ENCODE assay signal across 8 cellular contexts in the genomic region with DNA sequence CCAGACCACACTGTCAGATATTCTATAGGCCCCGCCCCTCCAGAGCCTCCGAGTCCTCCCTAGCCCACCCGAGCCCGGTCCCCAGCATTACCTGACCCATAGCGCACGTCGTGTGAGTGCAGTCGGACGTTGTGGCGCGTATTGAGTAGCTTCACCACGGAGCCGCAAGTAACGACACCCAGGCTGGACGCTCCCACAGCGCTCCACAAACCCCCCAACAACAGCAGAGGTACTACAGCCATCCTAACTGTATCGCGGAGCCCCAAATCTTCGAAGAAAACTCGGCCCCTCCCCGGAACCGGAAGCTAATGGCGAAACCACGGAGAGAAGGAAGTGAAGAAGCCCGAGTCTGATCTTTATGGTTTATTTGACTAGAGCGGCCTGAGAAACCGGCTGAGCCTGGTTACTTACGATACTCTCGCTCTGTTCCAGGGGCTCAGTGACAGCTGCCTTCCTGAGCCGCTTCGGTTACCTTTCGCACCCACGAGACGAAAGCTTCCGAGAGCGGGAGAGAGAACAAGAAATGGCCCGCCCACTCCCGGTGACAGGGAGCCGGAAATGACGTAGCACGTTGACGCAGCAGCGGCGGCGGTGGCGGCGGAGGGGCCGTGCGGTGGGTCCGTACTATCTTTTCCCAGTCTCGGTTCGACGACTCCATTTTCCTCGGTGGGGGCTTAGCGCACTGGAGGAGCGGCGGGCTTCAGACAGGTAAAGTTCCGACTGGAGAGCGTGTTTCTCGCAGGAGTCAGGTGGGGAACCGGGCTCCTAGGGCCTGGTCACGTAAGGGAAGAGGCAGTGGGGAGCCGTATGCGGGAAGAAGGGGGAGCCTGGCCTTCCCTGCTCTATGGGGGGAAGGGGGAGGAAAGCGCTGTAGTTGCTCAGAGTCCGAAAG. TPM values are rescaled to one million over a fixed set of nuclear protein-coding genes. Genes with fewer than 3 reads are reported as not detected.
DNase-seq lines count a peak whose midpoint lies in the region; ATAC-seq and TF ChIP-seq lines count a peak whose summit lies in the region.

A gene with protein sequence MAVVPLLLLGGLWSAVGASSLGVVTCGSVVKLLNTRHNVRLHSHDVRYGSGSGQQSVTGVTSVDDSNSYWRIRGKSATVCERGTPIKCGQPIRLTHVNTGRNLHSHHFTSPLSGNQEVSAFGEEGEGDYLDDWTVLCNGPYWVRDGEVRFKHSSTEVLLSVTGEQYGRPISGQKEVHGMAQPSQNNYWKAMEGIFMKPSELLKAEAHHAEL (minus strand): TSS at position 272 of the 892 bp plus-strand sequence. CDS start 30 bp downstream, at position 242.
TSS of gene SUPT6H (plus strand) at position 571 of the 892 bp plus-strand sequence. CDS start 11,197 bp downstream, outside the sequence.

- H3K9ac ChIP-seq in HUES48 (ENCODE audit: low read depth, low read length): peak within 1 kb of the TSS; percentile 80
- H3K9ac ChIP-seq in NT2/D1 (ENCODE audit: insufficient read length, low read depth): peak within 1 kb of the TSS; percentile 94
- peak within 1 kb of the TSS; percentile 98 for H3K9ac ChIP-seq in endocrine pancreas (ENCODE audit: control insufficient read depth, insufficient read depth, low read length)

- peak within 1 kb of the TSS; percentile 94 for H3K4me3 Mint-ChIP-seq in Calu3 (ENCODE audit: low read depth, unreplicated experiment)
- peak within 1 kb of the TSS; percentile 97 for H3K4me3 Mint-ChIP-seq in activated CD8-positive, alpha-beta memory T cell treated with anti-CD3 and anti-CD28 coated beads, Interleukin-2, amount 10 ng/mL, durations not matched to agents 7 days and 5 days

- 0 to 1% methylated on average over 56 to 59 of the region's 66 CpGs for WGBS in mesodermal cell (ENCODE audit: insufficient coverage in 2 of 2), 2 experiments

- H3K36me3 ChIP-seq in HUES48 (ENCODE audit: control insufficient read depth, insufficient read depth, low read length): peaks cover 18% of the 10 kb centered on the region
- peaks cover 54% of the 10 kb centered on the region for H3K36me3 ChIP-seq in NT2/D1 (ENCODE audit: insufficient read depth, insufficient read length, low read length)
- no peaks in the 10 kb centered on the region for H3K36me3 ChIP-seq in endocrine pancreas (ENCODE audit: control insufficient read depth, insufficient read depth, low read length)
- peaks cover 64% of the 10 kb centered on the region for H3K36me3 ChIP-seq in mesodermal cell (ENCODE audit: control insufficient read depth, insufficient read depth, low read length)

- H3K4me1 Mint-ChIP-seq in Calu3 (ENCODE audit: low read depth, unreplicated experiment): peaks cover 40% of the 10 kb centered on the region
- H3K4me1 Mint-ChIP-seq in activated CD8-positive, alpha-beta memory T cell treated with anti-CD3 and anti-CD28 coated beads, Interleukin-2, amount 10 ng/mL, durations not matched to agents 7 days and 5 days: peaks cover 48% of the 10 kb centered on the region

- intact Hi-C loops in Calu3 (cut with micrococcal nuclease; ENCODE audit: unreplicated experiment): loop anchor here (5.0 kb wide), 1 partner anchor 55 kb away; the partner anchor contains the start of genes RAB34 and RPL23A

- peaks cover 51% of the 10 kb centered on the region for H3K36me3 Mint-ChIP-seq in Calu3 (ENCODE audit: insufficient read depth, unreplicated experiment)
- peaks cover 38% of the 10 kb centered on the region for H3K36me3 Mint-ChIP-seq in activated CD8-positive, alpha-beta memory T cell treated with anti-CD3 and anti-CD28 coated beads, Interleukin-2, amount 10 ng/mL, durations not matched to agents 7 days and 5 days

- CTCF ChIA-PET in Calu3 (lab: Charles Lee): interaction anchor here (0.6 to 1.9 kb wide), 8 partner anchors 10 to 487 kb away, joined by 3 to 7 read pairs (median 4); partner anchors contain the start of gene BLTP2
- CTCF ChIA-PET in activated CD8-positive, alpha-beta memory T cell treated with anti-CD3 and anti-CD28 coated beads, Interleukin-2, amount 10 ng/mL, durations not matched to agents 7 days and 5 days (lab: Charles Lee): interaction anchor here (1.1 to 5.2 kb wide), 12 partner anchors 9 to 455 kb away, joined by 3 to 102 read pairs (median 5); partner anchors contain the start of genes BLTP2, NEK8, PHF12 and PROCA1

- H3K9me3 ChIP-seq in HUES48 (ENCODE audit: control insufficient read depth, insufficient read depth, low read length): peaks cover 11% of the 10 kb centered on the region
- H3K9me3 ChIP-seq in NT2/D1 (ENCODE audit: insufficient read depth, low read length): peaks cover 36% of the 10 kb centered on the region
- H3K9me3 ChIP-seq in endocrine pancreas (ENCODE audit: control insufficient read depth, low read length): no peaks in the 10 kb centered on the region
- H3K9me3 ChIP-seq in mesodermal cell (ENCODE audit: control insufficient read depth, low read length): peaks cover 13% of the 10 kb centered on the region

- TSS peak; percentile 76 for BruUV-seq in Calu3 (replicated peaks; lab: Mats Ljungman, UMichigan)

- TF ChIP-seq CTCF in Calu3 (IDR thresholded peaks at IDR 0.05; ENCODE audit: unreplicated experiment): no peak

- H3K4me3 ChIP-seq in HUES48 (ENCODE audit: low read depth, low read length) (peak within 1 kb of the TSS; percentile 95), NT2/D1 (ENCODE audit: insufficient read length, low read depth) (peak within 1 kb of the TSS; percentile 93), endocrine pancreas (ENCODE audit: control insufficient read depth, insufficient read depth, low read length) (peak within 1 kb of the TSS; percentile 95), mesodermal cell (ENCODE audit: extremely low read depth, insufficient read depth, low read length, poor library complexity, severe bottlenecking) (peak within 1 kb of the TSS; percentile 86)

- ATAC-seq in GM21381 (IDR thresholded peaks at IDR 0.05; ENCODE audit: unreplicated experiment): peak; percentile 82
- peak; percentile 90 for ATAC-seq in activated CD8-positive, alpha-beta memory T cell treated with anti-CD3 and anti-CD28 coated beads, Interleukin-2, amount 10 ng/mL, durations not matched to agents 7 days and 5 days

- no peaks in the 10 kb centered on the region for H3K27me3 Mint-ChIP-seq in Calu3 (ENCODE audit: unreplicated experiment)
- no peaks in the 10 kb centered on the region for H3K27me3 Mint-ChIP-seq in activated CD8-positive, alpha-beta memory T cell treated with anti-CD3 and anti-CD28 coated beads, Interleukin-2, amount 10 ng/mL, durations not matched to agents 7 days and 5 days

- DNase-seq in Calu3 (peak; percentile 92), NT2/D1 (ENCODE audit: low read depth, low spot score) (peak; percentile 63)
- DNase-seq in activated CD8-positive, alpha-beta memory T cell treated with anti-CD3 and anti-CD28 coated beads, Interleukin-2, amount 10 ng/mL, durations not matched to agents 7 days and 5 days: peak; percentile 95
- peak; percentile 87 to 91 for DNase-seq in stimulated activated CD8-positive, alpha-beta memory T cell treated with anti-CD3 and anti-CD28 coated beads, Interleukin-15, amount 100 ng/mL, for 4 hours (ENCODE audit: low read depth in 2 of 2)

- H3K27me3 ChIP-seq in HUES48 (ENCODE audit: control insufficient read depth, insufficient read depth, low read length) (no peaks in the 10 kb centered on the region), NT2/D1 (ENCODE audit: insufficient read depth, insufficient read length) (no peaks in the 10 kb centered on the region), endocrine pancreas (ENCODE audit: control insufficient read depth, insufficient read depth, low read length) (no peaks in the 10 kb centered on the region)

- H3K27ac ChIP-seq in HUES48 (ENCODE audit: low read depth, low read length) (peak within 1 kb of the TSS; percentile 97), mesodermal cell (ENCODE audit: low read depth, low read length, severe bottlenecking) (peak within 1 kb of the TSS; percentile 92)

- H3K9me3 Mint-ChIP-seq in Calu3 (ENCODE audit: low read depth, unreplicated experiment): no peaks in the 10 kb centered on the region
- no peaks in the 10 kb centered on the region for H3K9me3 Mint-ChIP-seq in activated CD8-positive, alpha-beta memory T cell treated with anti-CD3 and anti-CD28 coated beads, Interleukin-2, amount 10 ng/mL, durations not matched to agents 7 days and 5 days (ENCODE audit: low read depth)

- peak within 1 kb of the TSS; percentile 96 for H3K27ac Mint-ChIP-seq in Calu3 (ENCODE audit: unreplicated experiment)
- H3K27ac Mint-ChIP-seq in activated CD8-positive, alpha-beta memory T cell treated with anti-CD3 and anti-CD28 coated beads, Interleukin-2, amount 10 ng/mL, durations not matched to agents 7 days and 5 days: peak within 1 kb of the TSS; percentile 99

- H3K4me1 ChIP-seq in HUES48 (ENCODE audit: control insufficient read depth, insufficient read depth, low read length) (peaks cover 7% of the 10 kb centered on the region), NT2/D1 (ENCODE audit: insufficient read depth, insufficient read length) (no peaks in the 10 kb centered on the region), endocrine pancreas (ENCODE audit: control insufficient read depth, insufficient read depth, low read length) (peaks cover 21% of the 10 kb centered on the region), mesodermal cell (ENCODE audit: control insufficient read depth, insufficient read depth, low read length, poor library complexity, severe bottlenecking) (peaks cover 4% of the 10 kb centered on the region)

RNA-seq across cellular contexts. Expression of the first gene that starts in this region (rescaled TPM):
- 58.0 and 75.1 TPM in 2 replicates for total RNA-seq in Calu3 (2022)
- total RNA-seq in activated CD8-positive, alpha-beta memory T cell treated with anti-CD3 and anti-CD28 coated beads, Interleukin-2, amount 10 ng/mL, durations not matched to agents 7 days and 5 days: 10 to 100 TPM; 45.9 to 48.9 TPM
- polyA plus RNA-seq in mesodermal cell (2013, experiment 1 of 2): 70.8 TPM
- 50.5 TPM for polyA plus RNA-seq in mesodermal cell (2013, experiment 2 of 2)

RNA-seq across cellular contexts. Expression of gene SUPT6H, which starts in this region (rescaled TPM):
- 107 and 110 TPM in 2 replicates for total RNA-seq in Calu3 (2022)
- 10 to 100 TPM; 64.7 to 81.2 TPM for total RNA-seq in activated CD8-positive, alpha-beta memory T cell treated with anti-CD3 and anti-CD28 coated beads, Interleukin-2, amount 10 ng/mL, durations not matched to agents 7 days and 5 days
- 36.4 TPM for polyA plus RNA-seq in mesodermal cell (2013, experiment 1 of 2)
- 35.1 TPM for polyA plus RNA-seq in mesodermal cell (2013, experiment 2 of 2)

Comparison
In these comparisons a context has a peak if more than half of its experiments do, and no peak if none do; other contexts are left out.
1. Peak in every context shown above with its lines: DNase-seq, ATAC-seq, H3K4me3 ChIP-seq and H3K27ac ChIP-seq.